Comparison of ENCODE assay signal across 36 cellular contexts in genomic region chr2:142119347-142119746, GRCh38. TPM values are rescaled to one million over a fixed set of nuclear protein-coding genes. Genes with fewer than 3 reads are reported as not detected.
"Had no signal": no experiment of that assay in that cellular context is flagged by ENCODE, and none has a peak within 500 bp of the region (broad histone marks: within the 10 kb centered on the region; RNA-seq: fewer than 3 reads in every experiment).

No MANE protein-coding gene starts in this region.

- H3K9me3 ChIP-seq: MG63 had no signal

- DNase-seq: Karpas-422, Kasumi-1, MG63, MM.1S, MV-4-11, NCI-H1048, NCI-H1092, NCI-H1092 treated with DMSO at 0.1 percent for 48 hours, NCI-H1105, NCI-H1105 treated with DMSO at 0.1 percent for 48 hours, NCI-H1417, NCI-H1417 treated with DMSO at 0.1 percent for 48 hours, NCI-H1436, NCI-H1436 treated with DMSO at 0.1 percent for 48 hours, NCI-H146, NCI-H1694, NCI-H1694 treated with DMSO at 0.1 percent for 48 hours, NCI-H187, NCI-H187 treated with DMSO at 0.1 percent for 48 hours, NCI-H1930, NCI-H2029, NCI-H2029 treated with DMSO at 0.1 percent for 48 hours, NCI-H2081, NCI-H2081 treated with DMSO at 0.1 percent for 48 hours, NCI-H2107, NCI-H2171, NCI-H2171 treated with DMSO at 0.1 percent for 48 hours, NCI-H2227 treated with DMSO at 0.1 percent for 48 hours, NCI-H226, NCI-H345, NCI-H446, NCI-H446 treated with DMSO at 0.1 percent for 48 hours, NCI-H510A, NCI-H510A treated with DMSO at 0.1 percent for 48 hours had no signal

- H3K4me3 ChIP-seq: MG63 had no signal

- H3K27me3 ChIP-seq: MG63 had no signal

- H3K36me3 ChIP-seq: MG63 had no signal

RNA-seq across cellular contexts. Expression of gene LRP1B, which starts 11.5 kb away (rescaled TPM):
- total RNA-seq: M059J, MCF 10A had no signal
